1 cellular context compared by ENCODE assay signal in genomic region chr1:75985827-75986226, GRCh38.
A peak's percentile ranks its signal among the peaks of the same experiment; 100 is the strongest.
TF ChIP-seq lines count a peak whose summit lies in the region.

No MANE protein-coding gene starts in this region.

TF ChIP-seq in GM12878, 131 proteins besides CTCF, POLR2A, EP300 and RAD21 (continued from another document and continues in another):
- TF ChIP-seq IRF5 (IDR thresholded peaks at IDR 0.05; ENCODE audit: borderline replicate concordance) (no peak), CEBPZ (IDR thresholded peaks at IDR 0.05; ENCODE audit: low read depth, low read length) (no peak), BCL11A (IDR thresholded peaks at IDR 0.05; ENCODE audit: low read depth, low read length) (peak; percentile 93), HDAC2 (IDR thresholded peaks at IDR 0.05) (no peak), SREBF1 (IDR thresholded peaks at IDR 0.05; ENCODE audit: low read length) (no peak), IKZF1 (conservative IDR thresholded peaks at IDR 0.05) (peak; percentile 73), RFX5 (IDR thresholded peaks at IDR 0.05; ENCODE audit: low read depth, low read length) (no peak), JUNB (IDR thresholded peaks at IDR 0.05) (peak; percentile 97), TAF1 (IDR thresholded peaks at IDR 0.05; ENCODE audit: borderline replicate concordance, low read depth, low read length) (no peak), PAX5 (IDR thresholded peaks at IDR 0.05; ENCODE audit: borderline replicate concordance, low read depth, low read length) (peak; percentile 85), NKRF (conservative IDR thresholded peaks at IDR 0.05) (no peak), USF2 (IDR thresholded peaks at IDR 0.05; ENCODE audit: borderline replicate concordance, low read depth, low read length) (no peak), STAT1 (conservative IDR thresholded peaks at IDR 0.05) (no peak), ZSCAN29 (IDR thresholded peaks at IDR 0.05) (no peak), CREM (IDR thresholded peaks at IDR 0.05; ENCODE audit: low read depth) (peak; percentile 91), PBX3 (IDR thresholded peaks at IDR 0.05; ENCODE audit: insufficient replicate concordance, low read depth, low read length) (no peak), SMAD1 (IDR thresholded peaks at IDR 0.05; ENCODE audit: low read depth, partially characterized antibody) (no peak), ZNF217 (IDR thresholded peaks at IDR 0.05) (no peak), DPF2 (IDR thresholded peaks at IDR 0.05) (peak; percentile 84), IRF4 (IDR thresholded peaks at IDR 0.05; ENCODE audit: low read depth, low read length) (peak; percentile 88), ZBTB4 (CRISPR knock-in tag; IDR thresholded peaks at IDR 0.05) (no peak), MYB (IDR thresholded peaks at IDR 0.05; ENCODE audit: borderline replicate concordance, low read depth, low read length) (no peak), SIN3A (IDR thresholded peaks at IDR 0.05; ENCODE audit: low read depth, low read length) (no peak), CUX1 (IDR thresholded peaks at IDR 0.05; ENCODE audit: insufficient replicate concordance, low read depth, low read length) (peak; percentile 81), NFXL1 (IDR thresholded peaks at IDR 0.05; ENCODE audit: borderline replicate concordance) (no peak), NBN (IDR thresholded peaks at IDR 0.05) (peak; percentile 78), CREB1 (IDR thresholded peaks at IDR 0.05; ENCODE audit: low read depth) (peak; percentile 58; the same call in 1 of the 2 replicates), ASH2L (IDR thresholded peaks at IDR 0.05; ENCODE audit: borderline replicate concordance, low read depth) (no peak), SMAD5 (IDR thresholded peaks at IDR 0.05; ENCODE audit: low read depth) (no peak), RB1 (IDR thresholded peaks at IDR 0.05; ENCODE audit: borderline replicate concordance) (peak; percentile 58; the same call in 1 of the 2 replicates), ZBTB40 (IDR thresholded peaks at IDR 0.05; ENCODE audit: borderline replicate concordance) (no peak), SPI1 (IDR thresholded peaks at IDR 0.05; ENCODE audit: borderline replicate concordance, insufficient read depth, low read depth, low read length) (no peak), ATF3 (IDR thresholded peaks at IDR 0.05; ENCODE audit: borderline replicate concordance, extremely low read depth, low read depth, low read length) (no peak), MTA2 (IDR thresholded peaks at IDR 0.05; ENCODE audit: low read depth) (peak; percentile 84)
